ENCODE assay signal across 2 cellular contexts in the genomic region with DNA sequence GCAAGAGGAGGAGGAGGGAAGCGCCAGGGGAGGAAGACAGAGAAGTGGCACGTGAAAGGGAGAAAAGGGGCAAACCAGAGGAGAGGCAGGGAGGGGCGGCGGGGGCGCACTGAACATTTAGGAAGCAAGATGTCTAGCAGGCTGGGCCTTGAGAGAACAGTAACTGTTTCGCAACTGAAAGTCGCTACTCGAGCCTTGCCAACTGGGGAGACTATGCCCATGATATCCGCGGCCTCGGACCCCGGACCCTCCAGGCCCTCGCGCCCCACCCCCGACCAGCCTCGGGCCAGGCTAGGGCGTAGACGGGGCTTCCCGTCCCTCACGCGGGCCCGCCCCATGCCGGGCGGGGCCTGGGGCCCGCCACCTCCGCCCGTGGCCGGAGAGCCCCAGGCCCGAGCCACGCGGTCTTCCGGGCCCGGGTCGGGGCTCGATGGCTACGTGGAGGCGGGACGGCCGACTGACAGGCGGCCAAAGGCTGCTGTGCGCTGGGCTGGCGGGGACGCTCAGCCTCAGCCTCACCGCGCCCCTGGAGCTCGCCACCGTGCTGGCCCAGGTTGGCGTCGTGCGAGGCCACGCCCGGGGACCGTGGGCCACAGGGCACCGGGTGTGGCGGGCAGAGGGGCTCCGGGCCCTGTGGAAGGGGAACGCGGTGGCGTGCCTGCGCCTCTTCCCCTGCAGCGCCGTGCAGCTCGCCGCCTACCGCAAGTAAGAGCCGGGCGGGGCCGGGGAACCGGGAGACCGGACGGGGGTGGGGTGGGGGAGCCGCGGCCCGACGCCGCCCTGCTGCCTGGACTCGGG.
TF ChIP-seq lines count a peak whose summit lies in the region.

SLC25A43 (plus strand) TSS at position 363 of the 798 bp plus-strand sequence; CDS start at position 431, 68 bp downstream.

TF ChIP-seq in WTC11, 78 proteins besides CTCF, POLR2A, EP300 and RAD21 (continued from another document and continues in another):
- TF ChIP-seq, protein P1, sequence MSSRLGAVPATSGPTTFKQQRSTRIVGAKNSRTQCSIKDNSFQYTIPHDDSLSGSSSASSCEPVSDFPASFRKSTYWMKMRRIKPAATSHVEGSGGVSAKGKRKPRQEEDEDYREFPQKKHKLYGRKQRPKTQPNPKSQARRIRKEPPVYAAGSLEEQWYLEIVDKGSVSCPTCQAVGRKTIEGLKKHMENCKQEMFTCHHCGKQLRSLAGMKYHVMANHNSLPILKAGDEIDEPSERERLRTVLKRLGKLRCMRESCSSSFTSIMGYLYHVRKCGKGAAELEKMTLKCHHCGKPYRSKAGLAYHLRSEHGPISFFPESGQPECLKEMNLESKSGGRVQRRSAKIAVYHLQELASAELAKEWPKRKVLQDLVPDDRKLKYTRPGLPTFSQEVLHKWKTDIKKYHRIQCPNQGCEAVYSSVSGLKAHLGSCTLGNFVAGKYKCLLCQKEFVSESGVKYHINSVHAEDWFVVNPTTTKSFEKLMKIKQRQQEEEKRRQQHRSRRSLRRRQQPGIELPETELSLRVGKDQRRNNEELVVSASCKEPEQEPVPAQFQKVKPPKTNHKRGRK (CRISPR knock-in tag; IDR thresholded peaks at IDR 0.05; ENCODE audit: borderline replicate concordance) = no peak
- TF ChIP-seq SOX15 (CRISPR knock-in tag; IDR thresholded peaks at IDR 0.05) = no peak
- no peak for TF ChIP-seq RORB (CRISPR knock-in tag; IDR thresholded peaks at IDR 0.05)
- TF ChIP-seq, protein P2, sequence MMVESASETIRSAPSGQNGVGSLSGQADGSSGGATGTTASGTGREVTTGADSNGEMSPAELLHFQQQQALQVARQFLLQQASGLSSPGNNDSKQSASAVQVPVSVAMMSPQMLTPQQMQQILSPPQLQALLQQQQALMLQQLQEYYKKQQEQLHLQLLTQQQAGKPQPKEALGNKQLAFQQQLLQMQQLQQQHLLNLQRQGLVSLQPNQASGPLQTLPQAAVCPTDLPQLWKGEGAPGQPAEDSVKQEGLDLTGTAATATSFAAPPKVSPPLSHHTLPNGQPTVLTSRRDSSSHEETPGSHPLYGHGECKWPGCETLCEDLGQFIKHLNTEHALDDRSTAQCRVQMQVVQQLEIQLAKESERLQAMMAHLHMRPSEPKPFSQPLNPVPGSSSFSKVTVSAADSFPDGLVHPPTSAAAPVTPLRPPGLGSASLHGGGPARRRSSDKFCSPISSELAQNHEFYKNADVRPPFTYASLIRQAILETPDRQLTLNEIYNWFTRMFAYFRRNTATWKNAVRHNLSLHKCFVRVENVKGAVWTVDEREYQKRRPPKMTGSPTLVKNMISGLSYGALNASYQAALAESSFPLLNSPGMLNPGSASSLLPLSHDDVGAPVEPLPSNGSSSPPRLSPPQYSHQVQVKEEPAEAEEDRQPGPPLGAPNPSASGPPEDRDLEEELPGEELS (CRISPR knock-in tag; IDR thresholded peaks at IDR 0.05) = no peak
- TF ChIP-seq FOXP1 (CRISPR knock-in tag; IDR thresholded peaks at IDR 0.05; ENCODE audit: borderline replicate concordance) = peak; percentile 54; the same call in 1 of the 2 replicates
- no peak for TF ChIP-seq IRF1 (CRISPR knock-in tag; IDR thresholded peaks at IDR 0.05)
- no peak for TF ChIP-seq ZNF138 (CRISPR knock-in tag; conservative IDR thresholded peaks at IDR 0.05)
- no peak for TF ChIP-seq ZNF416 (CRISPR knock-in tag; IDR thresholded peaks at IDR 0.05)
- no peak for TF ChIP-seq ZNF232 (CRISPR knock-in tag; IDR thresholded peaks at IDR 0.05)
- no peak for TF ChIP-seq PRRX2 (CRISPR knock-in tag; IDR thresholded peaks at IDR 0.05)
- TF ChIP-seq, protein P3, sequence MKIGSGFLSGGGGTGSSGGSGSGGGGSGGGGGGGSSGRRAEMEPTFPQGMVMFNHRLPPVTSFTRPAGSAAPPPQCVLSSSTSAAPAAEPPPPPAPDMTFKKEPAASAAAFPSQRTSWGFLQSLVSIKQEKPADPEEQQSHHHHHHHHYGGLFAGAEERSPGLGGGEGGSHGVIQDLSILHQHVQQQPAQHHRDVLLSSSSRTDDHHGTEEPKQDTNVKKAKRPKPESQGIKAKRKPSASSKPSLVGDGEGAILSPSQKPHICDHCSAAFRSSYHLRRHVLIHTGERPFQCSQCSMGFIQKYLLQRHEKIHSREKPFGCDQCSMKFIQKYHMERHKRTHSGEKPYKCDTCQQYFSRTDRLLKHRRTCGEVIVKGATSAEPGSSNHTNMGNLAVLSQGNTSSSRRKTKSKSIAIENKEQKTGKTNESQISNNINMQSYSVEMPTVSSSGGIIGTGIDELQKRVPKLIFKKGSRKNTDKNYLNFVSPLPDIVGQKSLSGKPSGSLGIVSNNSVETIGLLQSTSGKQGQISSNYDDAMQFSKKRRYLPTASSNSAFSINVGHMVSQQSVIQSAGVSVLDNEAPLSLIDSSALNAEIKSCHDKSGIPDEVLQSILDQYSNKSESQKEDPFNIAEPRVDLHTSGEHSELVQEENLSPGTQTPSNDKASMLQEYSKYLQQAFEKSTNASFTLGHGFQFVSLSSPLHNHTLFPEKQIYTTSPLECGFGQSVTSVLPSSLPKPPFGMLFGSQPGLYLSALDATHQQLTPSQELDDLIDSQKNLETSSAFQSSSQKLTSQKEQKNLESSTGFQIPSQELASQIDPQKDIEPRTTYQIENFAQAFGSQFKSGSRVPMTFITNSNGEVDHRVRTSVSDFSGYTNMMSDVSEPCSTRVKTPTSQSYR (CRISPR knock-in tag; IDR thresholded peaks at IDR 0.05) = no peak
- no peak for TF ChIP-seq FOXJ3 (CRISPR knock-in tag; IDR thresholded peaks at IDR 0.05; ENCODE audit: borderline replicate concordance)
- no peak for TF ChIP-seq NFATC4 (CRISPR knock-in tag; IDR thresholded peaks at IDR 0.05)
- peak; percentile 53 for TF ChIP-seq MAX (CRISPR knock-in tag; IDR thresholded peaks at IDR 0.05)
- no peak for TF ChIP-seq ZBTB21 (CRISPR knock-in tag; IDR thresholded peaks at IDR 0.05; ENCODE audit: borderline replicate concordance)
- no peak for TF ChIP-seq ZNF396 (CRISPR knock-in tag; IDR thresholded peaks at IDR 0.05; ENCODE audit: borderline replicate concordance)
- TF ChIP-seq NR2C2 (CRISPR knock-in tag; IDR thresholded peaks at IDR 0.05) = no peak
- TF ChIP-seq, protein P4, sequence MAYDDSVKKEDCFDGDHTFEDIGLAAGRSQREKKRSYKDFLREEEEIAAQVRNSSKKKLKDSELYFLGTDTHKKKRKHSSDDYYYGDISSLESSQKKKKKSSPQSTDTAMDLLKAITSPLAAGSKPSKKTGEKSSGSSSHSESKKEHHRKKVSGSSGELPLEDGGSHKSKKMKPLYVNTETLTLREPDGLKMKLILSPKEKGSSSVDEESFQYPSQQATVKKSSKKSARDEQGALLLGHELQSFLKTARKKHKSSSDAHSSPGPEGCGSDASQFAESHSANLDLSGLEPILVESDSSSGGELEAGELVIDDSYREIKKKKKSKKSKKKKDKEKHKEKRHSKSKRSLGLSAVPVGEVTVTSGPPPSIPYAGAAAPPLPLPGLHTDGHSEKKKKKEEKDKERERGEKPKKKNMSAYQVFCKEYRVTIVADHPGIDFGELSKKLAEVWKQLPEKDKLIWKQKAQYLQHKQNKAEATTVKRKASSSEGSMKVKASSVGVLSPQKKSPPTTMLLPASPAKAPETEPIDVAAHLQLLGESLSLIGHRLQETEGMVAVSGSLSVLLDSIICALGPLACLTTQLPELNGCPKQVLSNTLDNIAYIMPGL (CRISPR knock-in tag; IDR thresholded peaks at IDR 0.05) = no peak; the same call in 1 of the 2 replicates
- TF ChIP-seq TP53 (CRISPR knock-in tag; IDR thresholded peaks at IDR 0.05) = no peak

TF ChIP-seq in liver, 16 proteins besides CTCF, POLR2A, EP300 and RAD21 (continued from another document):
- TF ChIP-seq, protein P5, sequence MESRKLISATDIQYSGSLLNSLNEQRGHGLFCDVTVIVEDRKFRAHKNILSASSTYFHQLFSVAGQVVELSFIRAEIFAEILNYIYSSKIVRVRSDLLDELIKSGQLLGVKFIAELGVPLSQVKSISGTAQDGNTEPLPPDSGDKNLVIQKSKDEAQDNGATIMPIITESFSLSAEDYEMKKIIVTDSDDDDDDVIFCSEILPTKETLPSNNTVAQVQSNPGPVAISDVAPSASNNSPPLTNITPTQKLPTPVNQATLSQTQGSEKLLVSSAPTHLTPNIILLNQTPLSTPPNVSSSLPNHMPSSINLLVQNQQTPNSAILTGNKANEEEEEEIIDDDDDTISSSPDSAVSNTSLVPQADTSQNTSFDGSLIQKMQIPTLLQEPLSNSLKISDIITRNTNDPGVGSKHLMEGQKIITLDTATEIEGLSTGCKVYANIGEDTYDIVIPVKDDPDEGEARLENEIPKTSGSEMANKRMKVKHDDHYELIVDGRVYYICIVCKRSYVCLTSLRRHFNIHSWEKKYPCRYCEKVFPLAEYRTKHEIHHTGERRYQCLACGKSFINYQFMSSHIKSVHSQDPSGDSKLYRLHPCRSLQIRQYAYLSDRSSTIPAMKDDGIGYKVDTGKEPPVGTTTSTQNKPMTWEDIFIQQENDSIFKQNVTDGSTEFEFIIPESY (IDR thresholded peaks at IDR 0.05) = no peak
- TF ChIP-seq FOXA1 (IDR thresholded peaks at IDR 0.05) = no peak
- no peak for TF ChIP-seq FOXA2 (IDR thresholded peaks at IDR 0.05)
- TF ChIP-seq NR2F2 (IDR thresholded peaks at IDR 0.05) = no peak
- TF ChIP-seq HNF4A (conservative IDR thresholded peaks at IDR 0.05) = no peak
